ENCODE assay signal across 10 cellular contexts in genomic region chr16:58638148-58639036, GRCh38. TPM values are rescaled to one million over a fixed set of nuclear protein-coding genes. Genes with fewer than 3 reads are reported as not detected.
DNase-seq lines count a peak whose midpoint lies in the region; ATAC-seq and TF ChIP-seq lines count a peak whose summit lies in the region.
"Had no signal": no experiment of that assay in that cellular context is flagged by ENCODE, and none has a peak within 500 bp of the region (broad histone marks: within the 10 kb centered on the region; RNA-seq: fewer than 3 reads in every experiment).

No MANE protein-coding gene starts in this region.

- H3K36me3 ChIP-seq in BE2C (no peaks in the 10 kb centered on the region), right lobe of liver (no peaks in the 10 kb centered on the region), sigmoid colon (no peaks in the 10 kb centered on the region)
- H3K36me3 ChIP-seq: breast epithelium had no signal

- H3K9me3 ChIP-seq in BE2C (no peaks in the 10 kb centered on the region), right lobe of liver (no peaks in the 10 kb centered on the region), sigmoid colon (no peaks in the 10 kb centered on the region)
- H3K9me3 ChIP-seq: breast epithelium had no signal

- H3K4me3 ChIP-seq in BE2C (ENCODE audit: low read depth, low read length) = no peak overlapping the region
- no peak overlapping the region for H3K4me3 ChIP-seq in right lobe of liver
- H3K4me3 ChIP-seq in sigmoid colon = no peak overlapping the region
- H3K4me3 ChIP-seq: breast epithelium had no signal

- intact Hi-C loops in right lobe of liver (cut with DNase I) = no loop called here
- intact Hi-C loops in sigmoid colon (cut with DNase I) = loop anchor here (10.0 kb wide), 1 partner anchor 1174 kb away; the partner anchor contains the start of gene POLR2C

- no peak for TF ChIP-seq EP300 in sigmoid colon (IDR thresholded peaks at IDR 0.05)

- 41% methylated on average over 8 of the region's 8 CpGs for WGBS in right lobe of liver (ENCODE audit: insufficient coverage, low coverage, low lambda C conversion rate, missing lambda C conversion rate)
- WGBS in sigmoid colon, 2 donors = 47 to 63% methylated on average over 8 of the region's 8 CpGs

- DNase-seq in BE2C = peak; percentile 63
- DNase-seq in KBM-7 = peak; percentile 33
- peak; percentile 49 for DNase-seq in cerebellar cortex (ENCODE audit: low spot score)
- DNase-seq in right lobe of liver = peak; percentile 71 to 80 (median 78)
- DNase-seq in substantia nigra (lab: John Stamatoyannopoulos, UW) = no peak
- DNase-seq in NCI-H2081 treated with DMSO at 0.1 percent for 48 hours (lab: John Stamatoyannopoulos, UW) = no peak
- DNase-seq in sigmoid colon = no peak
- DNase-seq: NCI-H345 had no signal

- TF ChIP-seq CTCF in BE2C (IDR thresholded peaks at IDR 0.05; ENCODE audit: low read depth, low read length) (peak; percentile 53), right lobe of liver (IDR thresholded peaks at IDR 0.05) (peak; percentile 50 to 62 (median 56)), sigmoid colon (IDR thresholded peaks at IDR 0.05) (no peak)

- no peaks in the 10 kb centered on the region for H3K27me3 ChIP-seq in BE2C
- no peaks in the 10 kb centered on the region for H3K27me3 ChIP-seq in right lobe of liver
- H3K27me3 ChIP-seq in sigmoid colon = no peaks in the 10 kb centered on the region
- H3K27me3 ChIP-seq: breast epithelium had no signal

- peak; percentile 93 to 98 (median 95) for ATAC-seq in right lobe of liver
- no peak for ATAC-seq in HG02870 (IDR thresholded peaks at IDR 0.05; ENCODE audit: unreplicated experiment)

- no peak overlapping the region for H3K27ac ChIP-seq in right lobe of liver
- no peak overlapping the region for H3K27ac ChIP-seq in substantia nigra (ENCODE audit: low read depth, low read length, poor library complexity, severe bottlenecking)
- H3K27ac ChIP-seq in sigmoid colon = no peak overlapping the region
- H3K27ac ChIP-seq: breast epithelium had no signal

- in situ Hi-C loops in KBM-7 (cut with MboI; ENCODE audit: low pct_unique_long_range_greater_than_20kb, low sequenced_read_pairs) = no loop called here

- H3K4me1 ChIP-seq in BE2C = no peaks in the 10 kb centered on the region
- H3K4me1 ChIP-seq in right lobe of liver = peaks cover 0 to 12% (median 5%) of the 10 kb centered on the region in 4 donors
- no peaks in the 10 kb centered on the region for H3K4me1 ChIP-seq in sigmoid colon
- H3K4me1 ChIP-seq: breast epithelium had no signal

- TF ChIP-seq POLR2A in right lobe of liver (IDR thresholded peaks at IDR 0.05) (no peak), sigmoid colon (IDR thresholded peaks at IDR 0.05) (no peak)

RNA-seq across cellular contexts. Expression of gene CNOT1, which starts 8.8 kb away (rescaled TPM):
- polyA plus RNA-seq in BE2C (2012; ENCODE audit: insufficient read depth, insufficient read length, low read depth) = 191 TPM
- total RNA-seq in right lobe of liver (10 to 100 TPM; 53.8 to 74.9 (median 65.5) TPM), sigmoid colon (100 to 1,000 TPM in 1 of 4 donors, 10 to 100 TPM in 3; 70.1 to 112 (median 84.2) TPM)
- 100 to 1,000 TPM in 1 of 3 donors, 10 to 100 TPM in 2; 61.3 to 110 (median 65.0) TPM for polyA plus RNA-seq in sigmoid colon

RNA-seq across cellular contexts. Expression of gene SLC38A7, which starts 46.2 kb away (rescaled TPM):
- 7.0 TPM for polyA plus RNA-seq in BE2C (2012; ENCODE audit: insufficient read depth, insufficient read length, low read depth)
- total RNA-seq in right lobe of liver (10 to 100 TPM; 11.4 to 23.8 (median 14.3) TPM), sigmoid colon (10 to 100 TPM in 3 of 4 donors, 1 to 10 TPM in 1; 9.5 to 17.4 (median 12.1) TPM)
- polyA plus RNA-seq in sigmoid colon = 10 to 100 TPM in 1 of 3 donors, 1 to 10 TPM in 1, under 1 TPM in 1; 0.60 to 10.4 (median 1.8) TPM

Comparison
In these comparisons a context has a peak if more than half of its experiments do, and no peak if none do; other contexts are left out.
1. DNase-seq: peak in BE2C (single experiment), KBM-7 (single experiment), cerebellar cortex (single experiment) and right lobe of liver (3 of 3); none in substantia nigra (0 of 49), NCI-H2081 treated with DMSO at 0.1 percent for 48 hours (single experiment) and sigmoid colon (single experiment).
2. CTCF ChIP-seq: peak in BE2C (single experiment) and right lobe of liver (4 of 4); none in sigmoid colon (0 of 4).